1 cellular context compared by ENCODE assay signal in the genomic region with DNA sequence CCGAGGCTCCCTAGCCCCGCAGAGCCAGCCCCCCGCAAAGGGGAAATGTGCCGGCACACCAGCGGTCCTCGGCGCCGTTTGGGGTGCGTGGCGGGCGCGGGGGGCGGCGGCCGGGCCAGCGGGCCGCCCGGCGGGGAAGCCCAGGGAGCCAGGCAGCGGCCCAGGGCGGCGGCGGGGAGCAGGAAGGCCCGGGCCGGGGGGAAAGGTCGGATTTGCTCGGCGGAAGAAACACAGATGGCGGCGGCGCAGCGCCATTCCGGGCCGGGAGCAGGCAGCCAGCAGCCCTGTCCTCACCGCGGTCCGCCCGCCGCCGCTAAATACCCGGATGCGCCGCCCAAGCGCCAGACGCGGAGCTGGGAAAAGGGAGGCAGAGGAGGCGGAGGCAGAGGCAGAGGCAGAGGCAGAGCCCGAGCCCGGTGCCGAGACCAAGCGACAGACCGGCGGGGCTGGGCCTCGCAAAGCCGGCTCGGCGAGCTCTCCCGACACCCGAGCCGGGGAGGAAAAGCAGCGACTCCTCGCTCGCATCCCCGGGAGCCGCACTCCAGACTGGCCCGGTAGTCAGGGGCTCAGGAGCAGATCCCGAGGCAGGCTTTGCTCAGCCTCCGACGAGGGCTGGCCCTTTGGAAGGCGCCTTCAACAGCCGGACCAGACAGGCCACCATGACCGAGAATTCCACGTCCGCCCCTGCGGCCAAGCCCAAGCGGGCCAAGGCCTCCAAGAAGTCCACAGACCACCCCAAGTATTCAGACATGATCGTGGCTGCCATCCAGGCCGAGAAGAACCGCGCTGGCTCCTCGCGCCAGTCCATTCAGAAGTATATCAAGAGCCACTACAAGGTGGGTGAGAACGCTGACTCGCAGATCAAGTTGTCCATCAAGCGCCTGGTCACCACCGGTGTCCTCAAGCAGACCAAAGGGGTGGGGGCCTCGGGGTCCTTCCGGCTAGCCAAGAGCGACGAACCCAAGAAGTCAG.
TF ChIP-seq lines count a peak whose summit lies in the region.

No MANE protein-coding gene starts in this region.

TF ChIP-seq in HepG2, 621 proteins besides CTCF, POLR2A, EP300 and RAD21 (continued from another document and continues in another):
- TF ChIP-seq, protein P1, sequence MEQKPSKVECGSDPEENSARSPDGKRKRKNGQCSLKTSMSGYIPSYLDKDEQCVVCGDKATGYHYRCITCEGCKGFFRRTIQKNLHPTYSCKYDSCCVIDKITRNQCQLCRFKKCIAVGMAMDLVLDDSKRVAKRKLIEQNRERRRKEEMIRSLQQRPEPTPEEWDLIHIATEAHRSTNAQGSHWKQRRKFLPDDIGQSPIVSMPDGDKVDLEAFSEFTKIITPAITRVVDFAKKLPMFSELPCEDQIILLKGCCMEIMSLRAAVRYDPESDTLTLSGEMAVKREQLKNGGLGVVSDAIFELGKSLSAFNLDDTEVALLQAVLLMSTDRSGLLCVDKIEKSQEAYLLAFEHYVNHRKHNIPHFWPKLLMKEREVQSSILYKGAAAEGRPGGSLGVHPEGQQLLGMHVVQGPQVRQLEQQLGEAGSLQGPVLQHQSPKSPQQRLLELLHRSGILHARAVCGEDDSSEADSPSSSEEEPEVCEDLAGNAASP (CRISPR knock-in tag; IDR thresholded peaks at IDR 0.05; ENCODE audit: borderline replicate concordance): peak; percentile 65; the same call in 1 of the 2 replicates
- TF ChIP-seq, protein P2, sequence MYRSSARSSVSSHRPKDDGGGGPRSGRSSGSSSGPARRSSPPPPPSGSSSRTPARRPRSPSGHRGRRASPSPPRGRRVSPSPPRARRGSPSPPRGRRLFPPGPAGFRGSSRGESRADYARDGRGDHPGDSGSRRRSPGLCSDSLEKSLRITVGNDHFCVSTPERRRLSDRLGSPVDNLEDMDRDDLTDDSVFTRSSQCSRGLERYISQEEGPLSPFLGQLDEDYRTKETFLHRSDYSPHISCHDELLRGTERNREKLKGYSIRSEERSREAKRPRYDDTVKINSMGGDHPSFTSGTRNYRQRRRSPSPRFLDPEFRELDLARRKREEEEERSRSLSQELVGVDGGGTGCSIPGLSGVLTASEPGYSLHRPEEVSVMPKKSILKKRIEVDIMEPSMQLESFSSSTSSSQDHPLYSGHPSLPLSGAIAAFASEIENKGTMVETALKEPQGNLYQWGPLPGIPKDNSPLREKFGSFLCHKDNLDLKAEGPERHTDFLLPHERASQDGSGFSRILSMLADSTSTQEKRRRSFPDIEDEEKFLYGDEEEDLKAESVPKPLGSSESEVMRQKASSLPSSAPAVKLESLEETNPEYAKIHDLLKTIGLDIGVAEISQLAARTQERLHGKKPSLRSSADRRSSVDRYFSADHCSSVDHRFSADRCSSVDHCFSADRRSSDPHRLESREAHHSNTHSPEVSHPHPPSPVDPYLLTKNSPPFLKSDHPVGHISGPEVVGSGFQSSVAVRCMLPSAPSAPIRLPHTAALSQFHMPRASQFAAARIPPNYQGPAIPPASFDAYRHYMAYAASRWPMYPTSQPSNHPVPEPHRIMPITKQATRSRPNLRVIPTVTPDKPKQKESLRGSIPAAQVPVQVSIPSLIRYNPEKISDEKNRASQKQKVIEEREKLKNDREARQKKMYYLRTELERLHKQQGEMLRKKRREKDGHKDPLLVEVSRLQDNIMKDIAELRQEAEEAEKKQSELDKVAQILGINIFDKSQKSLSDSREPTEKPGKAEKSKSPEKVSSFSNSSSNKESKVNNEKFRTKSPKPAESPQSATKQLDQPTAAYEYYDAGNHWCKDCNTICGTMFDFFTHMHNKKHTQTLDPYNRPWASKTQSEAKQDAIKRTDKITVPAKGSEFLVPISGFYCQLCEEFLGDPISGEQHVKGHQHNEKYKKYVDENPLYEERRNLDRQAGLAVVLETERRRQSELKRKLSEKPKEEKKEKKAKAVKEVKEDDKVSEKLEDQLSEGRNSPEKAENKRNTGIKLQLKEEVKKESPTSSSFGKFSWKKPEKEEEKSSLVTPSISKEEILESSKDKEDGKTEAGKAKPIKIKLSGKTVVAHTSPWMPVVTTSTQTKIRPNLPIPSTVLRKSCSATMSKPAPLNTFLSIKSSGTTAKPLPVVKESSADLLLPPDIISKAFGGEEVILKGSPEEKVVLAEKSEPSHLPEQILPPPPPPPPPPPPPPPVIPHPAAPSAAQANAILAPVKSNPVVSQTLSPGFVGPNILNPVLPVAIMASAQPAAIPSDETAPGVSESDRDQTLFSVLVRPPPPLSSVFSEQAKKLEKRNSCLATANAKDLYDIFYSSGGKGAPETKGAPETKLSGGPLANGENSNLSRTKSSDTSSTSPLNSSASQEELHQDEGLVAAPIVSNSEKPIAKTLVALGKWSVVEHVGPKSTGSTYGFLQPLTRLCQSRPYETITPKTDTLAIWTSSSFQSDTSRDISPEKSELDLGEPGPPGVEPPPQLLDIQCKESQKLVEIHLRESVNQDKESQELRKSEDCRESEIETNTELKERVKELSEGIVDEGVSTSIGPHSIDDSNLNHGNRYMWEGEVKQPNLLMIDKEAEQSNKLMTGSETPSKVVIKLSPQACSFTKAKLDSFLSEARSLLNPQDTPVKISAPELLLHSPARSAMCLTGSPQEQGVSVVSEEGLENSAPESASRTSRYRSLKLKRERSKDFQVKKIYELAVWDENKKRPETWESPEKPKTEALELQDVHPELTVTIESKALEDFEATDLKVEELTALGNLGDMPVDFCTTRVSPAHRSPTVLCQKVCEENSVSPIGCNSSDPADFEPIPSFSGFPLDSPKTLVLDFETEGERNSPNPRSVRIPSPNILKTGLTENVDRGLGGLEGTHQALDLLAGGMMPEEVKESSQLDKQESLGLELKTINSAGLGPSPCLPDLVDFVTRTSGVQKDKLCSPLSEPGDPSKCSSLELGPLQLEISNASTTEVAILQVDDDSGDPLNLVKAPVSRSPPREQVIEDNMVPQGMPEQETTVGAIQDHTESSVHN (CRISPR knock-in tag; IDR thresholded peaks at IDR 0.05): no peak
- TF ChIP-seq, protein P3, sequence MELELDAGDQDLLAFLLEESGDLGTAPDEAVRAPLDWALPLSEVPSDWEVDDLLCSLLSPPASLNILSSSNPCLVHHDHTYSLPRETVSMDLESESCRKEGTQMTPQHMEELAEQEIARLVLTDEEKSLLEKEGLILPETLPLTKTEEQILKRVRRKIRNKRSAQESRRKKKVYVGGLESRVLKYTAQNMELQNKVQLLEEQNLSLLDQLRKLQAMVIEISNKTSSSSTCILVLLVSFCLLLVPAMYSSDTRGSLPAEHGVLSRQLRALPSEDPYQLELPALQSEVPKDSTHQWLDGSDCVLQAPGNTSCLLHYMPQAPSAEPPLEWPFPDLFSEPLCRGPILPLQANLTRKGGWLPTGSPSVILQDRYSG (CRISPR knock-in tag; IDR thresholded peaks at IDR 0.05): peak; percentile 18; the same call in 1 of the 2 replicates
- TF ChIP-seq PPARG (CRISPR knock-in tag; conservative IDR thresholded peaks at IDR 0.05) (0 out of 2 replicates have a peak, but pooled peaks have one; percentile 8), ZNF24 (IDR thresholded peaks at IDR 0.05) (no peak), ZNF20 (CRISPR knock-in tag; IDR thresholded peaks at IDR 0.05) (no peak), ZNF230 (CRISPR knock-in tag; IDR thresholded peaks at IDR 0.05) (no peak), DMAP1 (CRISPR knock-in tag; IDR thresholded peaks at IDR 0.05) (peak; percentile 50), GABPA (IDR thresholded peaks at IDR 0.05; ENCODE audit: low read depth, low read length) (no peak), GABPA (CRISPR knock-in tag; IDR thresholded peaks at IDR 0.05; ENCODE audit: low read depth) (peak; percentile 43; the same call in 1 of the 2 replicates), SP5 (CRISPR knock-in tag; IDR thresholded peaks at IDR 0.05; ENCODE audit: borderline replicate concordance, low read depth) (peak; percentile 59), ZKSCAN5 (CRISPR knock-in tag; IDR thresholded peaks at IDR 0.05) (no peak), ZNF343 (CRISPR knock-in tag; IDR thresholded peaks at IDR 0.05) (no peak), ZNF431 (CRISPR knock-in tag; IDR thresholded peaks at IDR 0.05; ENCODE audit: borderline replicate concordance, low read depth) (0 out of 2 replicates have a peak, but pooled peaks have one; percentile 28), ZNF879 (CRISPR knock-in tag; IDR thresholded peaks at IDR 0.05) (peak; percentile 64; the same call in 1 of the 2 replicates), ZNF350 (CRISPR knock-in tag; IDR thresholded peaks at IDR 0.05; ENCODE audit: borderline replicate concordance, low read depth) (peak; percentile 57; the same call in 1 of the 2 replicates), SYNCRIP (IDR thresholded peaks at IDR 0.05; ENCODE audit: insufficient read depth, low read depth, low read length) (no peak), RFXANK (CRISPR knock-in tag; IDR thresholded peaks at IDR 0.05) (no peak), NCOA1 (CRISPR knock-in tag; IDR thresholded peaks at IDR 0.05) (no peak; the same call in 1 of the 2 replicates), ATF7 (IDR thresholded peaks at IDR 0.05) (no peak), ATF7 (CRISPR knock-in tag; IDR thresholded peaks at IDR 0.05) (no peak), SNRNP70 (IDR thresholded peaks at IDR 0.05; ENCODE audit: low read depth, low read length) (no peak), ELF1 (CRISPR knock-in tag; IDR thresholded peaks at IDR 0.05) (peak; percentile 30; the same call in 1 of the 2 replicates), ZKSCAN1 (IDR thresholded peaks at IDR 0.05; ENCODE audit: low read length) (0 out of 2 replicates have a peak, but pooled peaks have one; percentile 34)
- TF ChIP-seq, protein P4, sequence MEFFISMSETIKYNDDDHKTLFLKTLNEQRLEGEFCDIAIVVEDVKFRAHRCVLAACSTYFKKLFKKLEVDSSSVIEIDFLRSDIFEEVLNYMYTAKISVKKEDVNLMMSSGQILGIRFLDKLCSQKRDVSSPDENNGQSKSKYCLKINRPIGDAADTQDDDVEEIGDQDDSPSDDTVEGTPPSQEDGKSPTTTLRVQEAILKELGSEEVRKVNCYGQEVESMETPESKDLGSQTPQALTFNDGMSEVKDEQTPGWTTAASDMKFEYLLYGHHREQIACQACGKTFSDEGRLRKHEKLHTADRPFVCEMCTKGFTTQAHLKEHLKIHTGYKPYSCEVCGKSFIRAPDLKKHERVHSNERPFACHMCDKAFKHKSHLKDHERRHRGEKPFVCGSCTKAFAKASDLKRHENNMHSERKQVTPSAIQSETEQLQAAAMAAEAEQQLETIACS (CRISPR knock-in tag; IDR thresholded peaks at IDR 0.05): 0 out of 2 replicates have a peak, but pooled peaks have one; percentile 35
- TF ChIP-seq, protein P5, sequence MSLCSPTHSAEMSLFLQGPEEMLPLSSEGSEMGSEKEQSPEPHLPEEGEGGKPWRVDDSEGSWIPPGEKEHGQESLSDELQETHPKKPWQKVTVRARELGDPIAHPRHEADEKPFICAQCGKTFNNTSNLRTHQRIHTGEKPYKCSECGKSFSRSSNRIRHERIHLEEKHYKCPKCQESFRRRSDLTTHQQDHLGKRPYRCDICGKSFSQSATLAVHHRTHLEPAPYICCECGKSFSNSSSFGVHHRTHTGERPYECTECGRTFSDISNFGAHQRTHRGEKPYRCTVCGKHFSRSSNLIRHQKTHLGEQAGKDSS (CRISPR knock-in tag; IDR thresholded peaks at IDR 0.05; ENCODE audit: borderline replicate concordance, low read depth): no peak
- TF ChIP-seq, protein P6, sequence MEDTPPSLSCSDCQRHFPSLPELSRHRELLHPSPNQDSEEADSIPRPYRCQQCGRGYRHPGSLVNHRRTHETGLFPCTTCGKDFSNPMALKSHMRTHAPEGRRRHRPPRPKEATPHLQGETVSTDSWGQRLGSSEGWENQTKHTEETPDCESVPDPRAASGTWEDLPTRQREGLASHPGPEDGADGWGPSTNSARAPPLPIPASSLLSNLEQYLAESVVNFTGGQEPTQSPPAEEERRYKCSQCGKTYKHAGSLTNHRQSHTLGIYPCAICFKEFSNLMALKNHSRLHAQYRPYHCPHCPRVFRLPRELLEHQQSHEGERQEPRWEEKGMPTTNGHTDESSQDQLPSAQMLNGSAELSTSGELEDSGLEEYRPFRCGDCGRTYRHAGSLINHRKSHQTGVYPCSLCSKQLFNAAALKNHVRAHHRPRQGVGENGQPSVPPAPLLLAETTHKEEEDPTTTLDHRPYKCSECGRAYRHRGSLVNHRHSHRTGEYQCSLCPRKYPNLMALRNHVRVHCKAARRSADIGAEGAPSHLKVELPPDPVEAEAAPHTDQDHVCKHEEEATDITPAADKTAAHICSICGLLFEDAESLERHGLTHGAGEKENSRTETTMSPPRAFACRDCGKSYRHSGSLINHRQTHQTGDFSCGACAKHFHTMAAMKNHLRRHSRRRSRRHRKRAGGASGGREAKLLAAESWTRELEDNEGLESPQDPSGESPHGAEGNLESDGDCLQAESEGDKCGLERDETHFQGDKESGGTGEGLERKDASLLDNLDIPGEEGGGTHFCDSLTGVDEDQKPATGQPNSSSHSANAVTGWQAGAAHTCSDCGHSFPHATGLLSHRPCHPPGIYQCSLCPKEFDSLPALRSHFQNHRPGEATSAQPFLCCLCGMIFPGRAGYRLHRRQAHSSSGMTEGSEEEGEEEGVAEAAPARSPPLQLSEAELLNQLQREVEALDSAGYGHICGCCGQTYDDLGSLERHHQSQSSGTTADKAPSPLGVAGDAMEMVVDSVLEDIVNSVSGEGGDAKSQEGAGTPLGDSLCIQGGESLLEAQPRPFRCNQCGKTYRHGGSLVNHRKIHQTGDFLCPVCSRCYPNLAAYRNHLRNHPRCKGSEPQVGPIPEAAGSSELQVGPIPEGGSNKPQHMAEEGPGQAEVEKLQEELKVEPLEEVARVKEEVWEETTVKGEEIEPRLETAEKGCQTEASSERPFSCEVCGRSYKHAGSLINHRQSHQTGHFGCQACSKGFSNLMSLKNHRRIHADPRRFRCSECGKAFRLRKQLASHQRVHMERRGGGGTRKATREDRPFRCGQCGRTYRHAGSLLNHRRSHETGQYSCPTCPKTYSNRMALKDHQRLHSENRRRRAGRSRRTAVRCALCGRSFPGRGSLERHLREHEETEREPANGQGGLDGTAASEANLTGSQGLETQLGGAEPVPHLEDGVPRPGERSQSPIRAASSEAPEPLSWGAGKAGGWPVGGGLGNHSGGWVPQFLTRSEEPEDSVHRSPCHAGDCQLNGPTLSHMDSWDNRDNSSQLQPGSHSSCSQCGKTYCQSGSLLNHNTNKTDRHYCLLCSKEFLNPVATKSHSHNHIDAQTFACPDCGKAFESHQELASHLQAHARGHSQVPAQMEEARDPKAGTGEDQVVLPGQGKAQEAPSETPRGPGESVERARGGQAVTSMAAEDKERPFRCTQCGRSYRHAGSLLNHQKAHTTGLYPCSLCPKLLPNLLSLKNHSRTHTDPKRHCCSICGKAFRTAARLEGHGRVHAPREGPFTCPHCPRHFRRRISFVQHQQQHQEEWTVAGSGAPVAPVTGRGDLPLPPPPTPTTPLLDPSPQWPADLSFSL (CRISPR knock-in tag; IDR thresholded peaks at IDR 0.05): peak; percentile 35; the same call in 1 of the 2 replicates
- TF ChIP-seq, protein P7, sequence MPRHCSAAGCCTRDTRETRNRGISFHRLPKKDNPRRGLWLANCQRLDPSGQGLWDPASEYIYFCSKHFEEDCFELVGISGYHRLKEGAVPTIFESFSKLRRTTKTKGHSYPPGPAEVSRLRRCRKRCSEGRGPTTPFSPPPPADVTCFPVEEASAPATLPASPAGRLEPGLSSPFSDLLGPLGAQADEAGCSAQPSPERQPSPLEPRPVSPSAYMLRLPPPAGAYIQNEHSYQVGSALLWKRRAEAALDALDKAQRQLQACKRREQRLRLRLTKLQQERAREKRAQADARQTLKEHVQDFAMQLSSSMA (CRISPR knock-in tag; IDR thresholded peaks at IDR 0.05): no peak; the same call in 1 of the 2 replicates
